In genomic region chr16:2474877-2475412, GRCh38 we compare ENCODE assay signal across 8 cellular contexts. TPM values are rescaled to one million over a fixed set of nuclear protein-coding genes. Genes with fewer than 3 reads are reported as not detected.
DNase-seq lines count a peak whose midpoint lies in the region; ATAC-seq and TF ChIP-seq lines count a peak whose summit lies in the region.

Gene TBC1D24, plus strand, starts transcription at chr16:2475127. Its CDS starts 21,022 bp downstream, at chr16:2496149.

- ATAC-seq in HG03342 (IDR thresholded peaks at IDR 0.05; ENCODE audit: unreplicated experiment) = peak; percentile 53
- ATAC-seq in activated CD8-positive, alpha-beta memory T cell treated with anti-CD3 and anti-CD28 coated beads, Interleukin-2, amount 10 ng/mL, durations not matched to agents 7 days and 5 days = peak; percentile 71

- no peaks in the 10 kb centered on the region for H3K9me3 Mint-ChIP-seq in activated CD8-positive, alpha-beta memory T cell treated with anti-CD3 and anti-CD28 coated beads, Interleukin-2, amount 10 ng/mL, durations not matched to agents 7 days and 5 days (ENCODE audit: low read depth)

- H3K27ac Mint-ChIP-seq in activated CD8-positive, alpha-beta memory T cell treated with anti-CD3 and anti-CD28 coated beads, Interleukin-2, amount 10 ng/mL, durations not matched to agents 7 days and 5 days = peak within 1 kb of the TSS; percentile 72

- H3K18ac ChIP-seq in mesenchymal stem cell (ENCODE audit: low read depth in 1 of 2, low read length in 2 of 2) = peak within 1 kb of the TSS; percentile 75 to 99

- H3K27ac ChIP-seq in mesenchymal stem cell (ENCODE audit: low read length, poor library complexity, severe bottlenecking) = no peak within 1 kb of the TSS

- peak; percentile 88 for TF ChIP-seq POLR2A in GM18526 (IDR thresholded peaks at IDR 0.05; ENCODE audit: extremely low read depth, insufficient read length)

- H2BK12ac ChIP-seq in mesenchymal stem cell (ENCODE audit: low read length in 2 of 2) = peak within 1 kb of the TSS in 1 of 2 experiments; percentile 88

- H3K4me3 Mint-ChIP-seq in activated CD8-positive, alpha-beta memory T cell treated with anti-CD3 and anti-CD28 coated beads, Interleukin-2, amount 10 ng/mL, durations not matched to agents 7 days and 5 days = peak within 1 kb of the TSS; percentile 74

- no peak for TF ChIP-seq CTCF in AG04449 (IDR thresholded peaks at IDR 0.05; ENCODE audit: insufficient read depth, low read length, missing control alignments)

- H2BK15ac ChIP-seq in mesenchymal stem cell (ENCODE audit: low read depth, poor library complexity, severe bottlenecking) = peak within 1 kb of the TSS; percentile 87

- H3K23ac ChIP-seq in mesenchymal stem cell (ENCODE audit: low read length in 2 of 2) = peak within 1 kb of the TSS in 1 of 2 experiments; percentile 94

- no peaks in the 10 kb centered on the region for H3K9me3 ChIP-seq in endocrine pancreas (ENCODE audit: control insufficient read depth, low read length)
- H3K9me3 ChIP-seq in mesenchymal stem cell (ENCODE audit: control insufficient read depth, low read length) = no peaks in the 10 kb centered on the region

- H2AK5ac ChIP-seq in mesenchymal stem cell (ENCODE audit: low read length, severe bottlenecking) = no peak within 1 kb of the TSS

- DNase-seq in AG04449 (ENCODE audit: low read depth, low spot score) (no peak), NOMO-1 (lab: John Stamatoyannopoulos, UW; ENCODE audit: unreplicated experiment in 2 of 2) (peak; percentile 73 to 78), mesenchymal stem cell (peak; percentile 78)
- peak; percentile 88 for DNase-seq in activated CD8-positive, alpha-beta memory T cell treated with anti-CD3 and anti-CD28 coated beads, Interleukin-2, amount 10 ng/mL, durations not matched to agents 7 days and 5 days
- peak; percentile 61 to 74 (median 64) for DNase-seq in stimulated activated CD4-positive, alpha-beta T cell treated with anti-CD3 and anti-CD28 coated beads, TNF-alpha, amount 100 ng/mL, for 48 hours (ENCODE audit: low read depth in 3 of 3)

- H3K4me3 ChIP-seq in AG04449 (ENCODE audit: low read depth, low read length) = peak within 1 kb of the TSS; percentile 78
- H3K4me3 ChIP-seq in endocrine pancreas (ENCODE audit: control insufficient read depth, insufficient read depth, low read length) = no peak within 1 kb of the TSS
- H3K4me3 ChIP-seq in mesenchymal stem cell (ENCODE audit: insufficient read depth in 1 of 2, low read depth in 1 of 2, low read length in 2 of 2) = peak within 1 kb of the TSS; percentile 77 to 83

- H3K27me3 ChIP-seq in endocrine pancreas (ENCODE audit: control insufficient read depth, insufficient read depth, low read length) (peaks cover 4% of the 10 kb centered on the region), mesenchymal stem cell (ENCODE audit: control insufficient read depth in 1 of 2, insufficient read depth in 1 of 2, low read length in 2 of 2) (peaks cover 11 to 25% of the 10 kb centered on the region in 2 experiments)

- H3K14ac ChIP-seq in mesenchymal stem cell (ENCODE audit: low read length in 2 of 2) = peak within 1 kb of the TSS in 1 of 2 experiments; percentile 98

- under 1% methylated on average over 34 of the region's 77 CpGs for WGBS in mesenchymal stem cell

- no peaks in the 10 kb centered on the region for H3K36me3 Mint-ChIP-seq in activated CD8-positive, alpha-beta memory T cell treated with anti-CD3 and anti-CD28 coated beads, Interleukin-2, amount 10 ng/mL, durations not matched to agents 7 days and 5 days

- H2BK5ac ChIP-seq in mesenchymal stem cell (ENCODE audit: low read depth, low read length, poor library complexity, severe bottlenecking) = no peak within 1 kb of the TSS

- peak within 1 kb of the TSS; percentile 88 for H4K8ac ChIP-seq in mesenchymal stem cell (ENCODE audit: low read length)

- H2BK120ac ChIP-seq in mesenchymal stem cell (ENCODE audit: low read depth, low read length) = peak within 1 kb of the TSS; percentile 95

- peaks cover 25% of the 10 kb centered on the region for H3K27me3 Mint-ChIP-seq in activated CD8-positive, alpha-beta memory T cell treated with anti-CD3 and anti-CD28 coated beads, Interleukin-2, amount 10 ng/mL, durations not matched to agents 7 days and 5 days

- H3K4me1 Mint-ChIP-seq in activated CD8-positive, alpha-beta memory T cell treated with anti-CD3 and anti-CD28 coated beads, Interleukin-2, amount 10 ng/mL, durations not matched to agents 7 days and 5 days = peaks cover 14% of the 10 kb centered on the region

- POLR2A ChIA-PET in AG04449 (lab: Yijun Ruan, JAX) = interaction anchor here (1.0 to 1.6 kb wide), 4 partner anchors 8 to 134 kb away, joined by 3 to 6 read pairs (median 5); partner anchors contain the start of genes ABCA3 and TEDC2

- H4K91ac ChIP-seq in mesenchymal stem cell (ENCODE audit: low read length) = peak within 1 kb of the TSS; percentile 84

- H3K4me2 ChIP-seq in mesenchymal stem cell (ENCODE audit: low read length, poor library complexity, severe bottlenecking) = peak within 1 kb of the TSS; percentile 91

- H3K79me1 ChIP-seq in mesenchymal stem cell (replicated peaks; ENCODE audit: low read length, poor library complexity, severe bottlenecking) = peaks cover 22% of the 10 kb centered on the region

- H3K36me3 ChIP-seq in endocrine pancreas (ENCODE audit: control insufficient read depth, insufficient read depth, low read length) = no peaks in the 10 kb centered on the region
- H3K36me3 ChIP-seq in mesenchymal stem cell (ENCODE audit: control insufficient read depth in 1 of 2, insufficient read depth in 2 of 2, low read depth in 1 of 2, low read length in 2 of 2) = peaks cover 0 to 10% of the 10 kb centered on the region in 2 experiments

- peak within 1 kb of the TSS; percentile 72 for H2AFZ ChIP-seq in mesenchymal stem cell (ENCODE audit: low read depth, low read length)

- peak within 1 kb of the TSS; percentile 81 to 84 for H3K4ac ChIP-seq in mesenchymal stem cell (ENCODE audit: low read depth in 1 of 2, low read length in 2 of 2)

- H3K4me1 ChIP-seq in endocrine pancreas (ENCODE audit: control insufficient read depth, insufficient read depth, low read length) = peaks cover 7% of the 10 kb centered on the region
- peaks cover 45% of the 10 kb centered on the region for H3K4me1 ChIP-seq in mesenchymal stem cell (ENCODE audit: control insufficient read depth, insufficient read depth, low read depth, low read length)

- CTCF ChIA-PET in AG04449 (lab: Yijun Ruan, JAX) = interaction anchor here (0.8 to 1.8 kb wide), 5 partner anchors 10 to 27 kb away, joined by 3 to 8 read pairs (median 3); partner anchors contain the start of gene TEDC2
- CTCF ChIA-PET in activated CD8-positive, alpha-beta memory T cell treated with anti-CD3 and anti-CD28 coated beads, Interleukin-2, amount 10 ng/mL, durations not matched to agents 7 days and 5 days (lab: Charles Lee) = interaction anchor here (0.8 to 2.5 kb wide), 7 partner anchors 11 to 280 kb away, joined by 4 to 9 read pairs (median 6); partner anchors contain the start of gene TEDC2

- H3K9ac ChIP-seq in endocrine pancreas (ENCODE audit: control insufficient read depth, insufficient read depth, low read length) = peak within 1 kb of the TSS; percentile 83
- peak within 1 kb of the TSS; percentile 84 for H3K9ac ChIP-seq in mesenchymal stem cell (ENCODE audit: low read length)

RNA-seq across cellular contexts. Expression of gene TBC1D24, which starts in this region (rescaled TPM):
- 10 to 100 TPM; 18.7 to 23.3 TPM for total RNA-seq in activated CD8-positive, alpha-beta memory T cell treated with anti-CD3 and anti-CD28 coated beads, Interleukin-2, amount 10 ng/mL, durations not matched to agents 7 days and 5 days
- 4.9 TPM for polyA plus RNA-seq in mesenchymal stem cell (2013, experiment 1 of 2)
- polyA plus RNA-seq in mesenchymal stem cell (2013, experiment 2 of 2) = 4.1 TPM
